ENCODE assay signal across 21 cellular contexts in the genomic region with DNA sequence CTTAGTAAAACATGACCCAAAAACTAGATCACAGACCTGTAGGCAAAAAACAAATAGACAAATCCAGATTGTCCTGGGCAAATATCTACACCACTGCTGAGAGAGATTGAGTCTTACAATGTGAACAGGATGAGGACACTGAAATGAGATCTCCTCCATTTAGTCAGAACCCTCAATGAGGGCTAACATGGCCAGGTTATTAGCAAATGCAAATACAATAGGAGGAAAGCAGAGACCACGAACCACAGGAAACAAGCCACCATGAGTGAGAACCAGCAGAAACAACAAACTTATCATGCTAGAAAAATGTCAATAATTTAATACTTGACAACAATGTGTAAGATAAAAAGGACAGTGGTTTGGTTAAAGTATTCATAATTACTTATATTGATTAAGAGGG.
DNase-seq lines count a peak whose midpoint lies in the region; ATAC-seq, FAIRE-seq and TF ChIP-seq lines count a peak whose summit lies in the region.
"Had no signal": no experiment of that assay in that cellular context is flagged by ENCODE, and none has a peak within 500 bp of the region (broad histone marks: within the 10 kb centered on the region; RNA-seq: fewer than 3 reads in every experiment).

No MANE protein-coding gene starts in this region.

- H3K27me3 Mint-ChIP-seq in natural killer cell (ENCODE audit: low read depth in 2 of 2) = no peaks in the 10 kb centered on the region
- H3K27me3 Mint-ChIP-seq in activated naive CD4-positive, alpha-beta T cell treated with anti-CD3 and anti-CD28 coated beads for 36 hours (ENCODE audit: low read depth) = peaks cover 9% of the 10 kb centered on the region
- H3K27me3 Mint-ChIP-seq: CD4-positive, CD25-positive, alpha-beta regulatory T cell had no signal

- no peak overlapping the region for H3K27ac ChIP-seq in PC-3 (ENCODE audit: low read length)
- H3K27ac ChIP-seq in H1 (ENCODE audit: low read depth, low read length) = no peak overlapping the region
- no peak overlapping the region for H3K27ac ChIP-seq in right atrium auricular region
- H3K27ac ChIP-seq: A549 had no signal

- peaks cover 8% of the 10 kb centered on the region; the same call in 1 of the 2 replicates for H3K27me3 ChIP-seq in PC-3 (ENCODE audit: low read length)
- no peaks in the 10 kb centered on the region for H3K27me3 ChIP-seq in H1 (replicated peaks in 1 of 4; ENCODE audit: control insufficient read depth in 3 of 4, extremely low read depth in 1 of 4, insufficient read depth in 3 of 4, low read length in 3 of 4)
- no peaks in the 10 kb centered on the region for H3K27me3 ChIP-seq in right atrium auricular region

- H3K4me1 ChIP-seq in PC-3 (ENCODE audit: insufficient read depth, low read length) (no peaks in the 10 kb centered on the region), H1 (replicated peaks in 1 of 4; ENCODE audit: control insufficient read depth in 3 of 4, insufficient read depth in 4 of 4, low read length in 3 of 4) (no peaks in the 10 kb centered on the region), right atrium auricular region (no peaks in the 10 kb centered on the region)

- POLR2A ChIA-PET in PC-3 (lab: Charles Lee; ENCODE audit: unreplicated experiment) = no interaction called here
- POLR2A ChIA-PET in H1 (lab: Charles Lee; ENCODE audit: partially characterized antibody) = no interaction called here

- CTCF ChIA-PET in PC-3 (lab: Charles Lee) (no interaction called here), H1 (lab: Charles Lee; ENCODE audit: partially characterized antibody) (interaction anchor here (1.2 kb wide), 1 partner anchor 10 kb away, joined by 4 read pairs; no protein-coding TSS in a partner anchor)
- CTCF ChIA-PET in activated naive CD4-positive, alpha-beta T cell treated with anti-CD3 and anti-CD28 coated beads for 36 hours (lab: Charles Lee) = interaction anchor here (0.6 kb wide), 1 partner anchor 32 kb away, joined by 5 read pairs; no protein-coding TSS in a partner anchor

- H4K8ac ChIP-seq in H1 (ENCODE audit: extremely low read depth, insufficient read depth, low read length) = no peak overlapping the region

- no peaks in the 10 kb centered on the region for H3K9me2 ChIP-seq in PC-3 (replicated peaks; ENCODE audit: low read length)

- H3K4me2 ChIP-seq in PC-3 (ENCODE audit: low read length) (no peak overlapping the region), H1 (ENCODE audit: insufficient read depth in 1 of 2, low read depth in 2 of 2, low read length in 2 of 2) (no peak overlapping the region)
- H3K4me2 ChIP-seq: A549 had no signal

- 85% methylated on average over 1 of the region's 1 CpG; no CpG with 5 or more reads in 1 of the 2 experiments for WGBS in H1 (ENCODE audit: extremely low coverage in 1 of 2, insufficient coverage in 1 of 2, insufficient read length in 1 of 2, insufficient replicate concordance in 2 of 2, low coverage in 1 of 2, low lambda C conversion rate in 2 of 2, missing lambda C conversion rate in 1 of 2), 2 experiments

- no peak overlapping the region for H3K56ac ChIP-seq in H1 (replicated peaks; ENCODE audit: insufficient read length, low read depth, low read length)

- H2BK12ac ChIP-seq in H1 (ENCODE audit: low read depth, low read length) = no peak overlapping the region

- TF ChIP-seq CTCF in PC-3 (conservative IDR thresholded peaks at IDR 0.05; ENCODE audit: low read depth, low read length) = no peak
- no peak for TF ChIP-seq CTCF in H1 (IDR thresholded peaks at IDR 0.05; ENCODE audit: control extremely low read depth in 1 of 3, insufficient read depth in 1 of 3, low read depth in 1 of 3, low read length in 3 of 3)
- no peak for TF ChIP-seq CTCF in natural killer cell (IDR thresholded peaks at IDR 0.05)
- no peak for TF ChIP-seq CTCF in right atrium auricular region (IDR thresholded peaks at IDR 0.05)

- no peaks in the 10 kb centered on the region for H3K79me1 ChIP-seq in H1 (ENCODE audit: low read depth, low read length)

- H3K36me3 ChIP-seq in PC-3 (ENCODE audit: low read depth, low read length) (no peaks in the 10 kb centered on the region), H1 (ENCODE audit: control insufficient read depth in 2 of 4, insufficient read depth in 4 of 4, low read length in 3 of 4) (no peaks in the 10 kb centered on the region), right atrium auricular region (no peaks in the 10 kb centered on the region)

- H2AFZ ChIP-seq in PC-3 (ENCODE audit: low read length) (no peak overlapping the region), H1 (ENCODE audit: low read length) (0 out of 2 replicates have a peak overlapping the region, but pooled peaks have one; percentile 84)

- no peaks in the 10 kb centered on the region for H3K9me3 Mint-ChIP-seq in natural killer cell
- H3K9me3 Mint-ChIP-seq in activated naive CD4-positive, alpha-beta T cell treated with anti-CD3 and anti-CD28 coated beads for 36 hours = no peaks in the 10 kb centered on the region

- DNase-seq in EH (ENCODE audit: low read depth) = peak; percentile 49
- DNase-seq in PC-3 = peak; percentile 4
- DNase-seq in H1 (ENCODE audit: low read depth in 1 of 2, low spot score in 2 of 2) = no peak
- DNase-seq in natural killer cell = no peak
- DNase-seq in activated naive CD4-positive, alpha-beta T cell treated with anti-CD3 and anti-CD28 coated beads for 36 hours = no peak
- DNase-seq in NCI-H2081 treated with DMSO at 0.1 percent for 48 hours (lab: John Stamatoyannopoulos, UW) = no peak
- no peak for DNase-seq in right atrium auricular region (ENCODE audit: low spot score)
- DNase-seq: CD4-positive, CD25-positive, alpha-beta regulatory T cell; DMS 273 treated with DMSO at 0.1 percent for 48 hours; DMS79 treated with DMSO at 0.1 percent for 48 hours; Karpas-422; NCI-H1694; NCI-H2081; NCI-H2171 treated with DMSO at 0.1 percent for 48 hours; NCI-H446; NCI-H526; Right ventricle myocardium superior had no signal

- H3K23ac ChIP-seq in H1 (ENCODE audit: insufficient read length) = no peak overlapping the region

- no peak for ATAC-seq in PC-3
- peak in 2 of 3 donors; percentile 26 to 68 for ATAC-seq in natural killer cell
- ATAC-seq: A549 had no signal

- H3K18ac ChIP-seq in H1 (ENCODE audit: extremely low read depth, low read length) = no peak overlapping the region

- no peak for TF ChIP-seq POLR2A in H1 (IDR thresholded peaks at IDR 0.05; ENCODE audit: control extremely low read depth in 1 of 2, low read depth in 2 of 2, low read length in 2 of 2)

- H2BK15ac ChIP-seq in H1 (ENCODE audit: low read length) = no peak overlapping the region

- H3K4me3 ChIP-seq in PC-3 (ENCODE audit: low read length) = no peak overlapping the region
- H3K4me3 ChIP-seq in H1 (ENCODE audit: extremely low read depth in 1 of 4, insufficient read depth in 2 of 4, low read depth in 3 of 4, low read length in 4 of 4) = no peak overlapping the region
- no peak overlapping the region for H3K4me3 ChIP-seq in right atrium auricular region
- H3K4me3 ChIP-seq: A549 had no signal

- no peaks in the 10 kb centered on the region for H3K23me2 ChIP-seq in H1 (ENCODE audit: low read depth, low read length)

- H3K4me3 Mint-ChIP-seq in natural killer cell = peak overlapping the region; percentile 14
- H3K4me3 Mint-ChIP-seq in activated naive CD4-positive, alpha-beta T cell treated with anti-CD3 and anti-CD28 coated beads for 36 hours = no peak overlapping the region
- H3K4me3 Mint-ChIP-seq: CD4-positive, CD25-positive, alpha-beta regulatory T cell; IgD-negative memory B cell had no signal

- H3K9ac ChIP-seq in PC-3 (ENCODE audit: low read length) (no peak overlapping the region), H1 (replicated peaks in 1 of 4; ENCODE audit: extremely low read depth in 1 of 4, low read depth in 3 of 4, low read length in 3 of 4) (no peak overlapping the region)

- no TSS peak for BruUV-seq in PC-3 (replicated peaks; lab: Mats Ljungman, UMichigan)

- TF ChIP-seq EP300 in H1 (IDR thresholded peaks at IDR 0.05; ENCODE audit: borderline replicate concordance in 1 of 2, low read depth in 2 of 2, low read length in 2 of 2) = no peak

- H3K9me3 ChIP-seq in PC-3 (ENCODE audit: low read length) (no peaks in the 10 kb centered on the region), H1 (ENCODE audit: insufficient read depth in 2 of 2, low read depth in 1 of 2, low read length in 1 of 2) (no peaks in the 10 kb centered on the region), right atrium auricular region (peaks cover 0 to 9% of the 10 kb centered on the region in 2 donors)
- H3K9me3 ChIP-seq: A549 had no signal

- H2AK5ac ChIP-seq in H1 (ENCODE audit: low read depth, low read length) = no peak overlapping the region

- no peak overlapping the region for H3K4ac ChIP-seq in H1 (replicated peaks; ENCODE audit: insufficient read length, low read depth, low read length)

- no peak overlapping the region for H4K91ac ChIP-seq in H1 (replicated peaks; ENCODE audit: insufficient read length, low read length)

- H4K5ac ChIP-seq in H1 (ENCODE audit: insufficient read length, low read depth, low read length) = no peak overlapping the region

- no peak overlapping the region for H2BK20ac ChIP-seq in H1 (ENCODE audit: low read length)

- FAIRE-seq in H1 (lab: Jason Lieb, UNC) = no peak
- FAIRE-seq: A549, G401.6, GM19239 had no signal

- H3K36me3 Mint-ChIP-seq in natural killer cell = peaks cover 13% of the 10 kb centered on the region
- no peaks in the 10 kb centered on the region for H3K36me3 Mint-ChIP-seq in activated naive CD4-positive, alpha-beta T cell treated with anti-CD3 and anti-CD28 coated beads for 36 hours (ENCODE audit: low read depth)
- H3K36me3 Mint-ChIP-seq: CD4-positive, CD25-positive, alpha-beta regulatory T cell; IgD-negative memory B cell had no signal

- H2BK120ac ChIP-seq in H1 (replicated peaks; ENCODE audit: low read depth, low read length) = no peak overlapping the region

- H3K14ac ChIP-seq in H1 (ENCODE audit: insufficient read length) = no peak overlapping the region

- H3K27ac Mint-ChIP-seq in natural killer cell = peak overlapping the region; percentile 69 to 79
- no peak overlapping the region for H3K27ac Mint-ChIP-seq in activated naive CD4-positive, alpha-beta T cell treated with anti-CD3 and anti-CD28 coated beads for 36 hours
- H3K27ac Mint-ChIP-seq: CD4-positive, CD25-positive, alpha-beta regulatory T cell had no signal

- no peak overlapping the region for H2BK5ac ChIP-seq in H1 (ENCODE audit: low read depth, low read length)

- TF ChIP-seq RAD21 in H1 (IDR thresholded peaks at IDR 0.05 in 1 of 2, conservative IDR thresholded peaks at IDR 0.05 in 1 of 2; ENCODE audit: low read depth in 2 of 2, low read length in 2 of 2) = no peak

- no peaks in the 10 kb centered on the region for H3F3A ChIP-seq in PC-3 (ENCODE audit: low read length, unreplicated experiment)

- intact Hi-C loops in PC-3 (cut with micrococcal nuclease) = no loop called here
- intact Hi-C loops in natural killer cell (cut with micrococcal nuclease) = no loop called here
- intact Hi-C loops in activated naive CD4-positive, alpha-beta T cell treated with anti-CD3 and anti-CD28 coated beads for 36 hours (cut with micrococcal nuclease) = no loop called here

- no peaks in the 10 kb centered on the region for H3K79me2 ChIP-seq in PC-3 (ENCODE audit: low read length)
- no peaks in the 10 kb centered on the region for H3K79me2 ChIP-seq in H1 (ENCODE audit: control insufficient read depth in 1 of 2, insufficient read depth in 2 of 2, low read length in 2 of 2)

- H3K4me1 Mint-ChIP-seq in natural killer cell = peaks cover 9 to 13% of the 10 kb centered on the region in 2 donors
- H3K4me1 Mint-ChIP-seq in activated naive CD4-positive, alpha-beta T cell treated with anti-CD3 and anti-CD28 coated beads for 36 hours (ENCODE audit: low read depth) = no peaks in the 10 kb centered on the region
- H3K4me1 Mint-ChIP-seq: CD4-positive, CD25-positive, alpha-beta regulatory T cell; IgD-negative memory B cell had no signal

- H4K20me1 ChIP-seq in PC-3 (ENCODE audit: low read length) (no peaks in the 10 kb centered on the region), H1 (replicated peaks in 1 of 2; ENCODE audit: control insufficient read depth in 1 of 2, insufficient read depth in 2 of 2, low read length in 2 of 2) (no peaks in the 10 kb centered on the region)

Comparison
In these comparisons a context has a peak if more than half of its experiments do, and no peak if none do; other contexts are left out.
1. DNase-seq: peak in EH (single experiment) and PC-3 (single experiment); none in H1 (0 of 2), natural killer cell (single experiment), activated naive CD4-positive, alpha-beta T cell treated with anti-CD3 and anti-CD28 coated beads for 36 hours (single experiment), NCI-H2081 treated with DMSO at 0.1 percent for 48 hours (single experiment) and right atrium auricular region (single experiment).